ENCODE assay signal across 15 cellular contexts in the genomic region with DNA sequence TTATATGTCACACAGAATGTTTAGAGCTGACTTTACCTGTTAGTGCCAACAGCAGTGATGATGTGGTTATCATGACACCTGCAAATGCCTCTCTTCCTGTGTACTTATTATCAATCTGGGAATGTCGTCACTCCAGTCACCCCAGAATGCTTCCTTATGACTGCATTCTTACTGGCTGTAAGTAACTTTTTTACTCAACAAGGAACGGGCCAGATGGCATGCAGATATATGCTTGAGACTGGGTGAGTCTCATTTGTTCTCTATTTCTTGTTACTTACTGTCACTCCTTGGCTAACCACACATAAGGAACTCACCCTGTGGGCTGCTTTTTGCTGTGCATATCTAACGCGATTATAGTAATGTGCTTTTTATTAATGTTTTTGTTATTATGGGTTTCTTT.
DNase-seq lines count a peak whose midpoint lies in the region; ATAC-seq and TF ChIP-seq lines count a peak whose summit lies in the region.
"Had no signal": no experiment of that assay in that cellular context is flagged by ENCODE, and none has a peak within 500 bp of the region (broad histone marks: within the 10 kb centered on the region; RNA-seq: fewer than 3 reads in every experiment).

No MANE protein-coding gene starts in this region.

- 53 to 69% methylated on average over 4 of the region's 4 CpGs for WGBS in transverse colon (ENCODE audit: low coverage in 1 of 2), 2 donors

- in situ Hi-C loops in transverse colon (cut with MboI; ENCODE audit: low pct_ligation_motif_present in 1 of 4, low pct_unique_long_range_greater_than_20kb in 1 of 4, low sequenced_read_pairs in 3 of 4): no loop called here

- TF ChIP-seq EP300 in transverse colon (IDR thresholded peaks at IDR 0.05; ENCODE audit: low read depth): no peak

- peak; percentile 27 for ATAC-seq in foreskin keratinocyte
- ATAC-seq in HG02973 (IDR thresholded peaks at IDR 0.05; ENCODE audit: unreplicated experiment): no peak
- ATAC-seq: T-cell had no signal

- POLR2A ChIA-PET in A673 (lab: Charles Lee; ENCODE audit: low non-redundant PET): no interaction called here

- intact Hi-C loops in transverse colon (cut with DNase I; ENCODE audit: low total_unique reads) (no loop called here), A673 (cut with micrococcal nuclease; ENCODE audit: unreplicated experiment) (no loop called here)

- no TSS peak for BruUV-seq in A673 (replicated peaks; lab: Mats Ljungman, UMichigan)

- H3K27ac ChIP-seq in foreskin keratinocyte (no peak overlapping the region), transverse colon (no peak overlapping the region), A673 (ENCODE audit: low read depth, low read length, poor library complexity, severe bottlenecking) (no peak overlapping the region)
- H3K27ac ChIP-seq: GM23248, ovary had no signal

- H3K4me1 ChIP-seq in foreskin keratinocyte: peaks cover 24% of the 10 kb centered on the region
- H3K4me1 ChIP-seq in transverse colon: no peaks in the 10 kb centered on the region
- H3K4me1 ChIP-seq in A673 (ENCODE audit: insufficient read depth, low read length, poor library complexity, severe bottlenecking): no peaks in the 10 kb centered on the region
- H3K4me1 ChIP-seq in BE2C: no peaks in the 10 kb centered on the region

- CTCF ChIA-PET in A673 (lab: Charles Lee): no interaction called here

- no peaks in the 10 kb centered on the region for H3K36me3 ChIP-seq in transverse colon
- no peaks in the 10 kb centered on the region for H3K36me3 ChIP-seq in A673 (ENCODE audit: insufficient read depth, low read length, poor library complexity, severe bottlenecking)
- no peaks in the 10 kb centered on the region for H3K36me3 ChIP-seq in BE2C
- H3K36me3 ChIP-seq: ovary had no signal

- no peak for TF ChIP-seq POLR2A in transverse colon (IDR thresholded peaks at IDR 0.05)

- TF ChIP-seq CTCF in foreskin keratinocyte (conservative IDR thresholded peaks at IDR 0.05): no peak
- no peak for TF ChIP-seq CTCF in transverse colon (IDR thresholded peaks at IDR 0.05)
- TF ChIP-seq CTCF in A673 (conservative IDR thresholded peaks at IDR 0.05; ENCODE audit: low read depth, low read length): no peak
- TF ChIP-seq CTCF in BE2C (IDR thresholded peaks at IDR 0.05; ENCODE audit: low read depth, low read length): no peak

- H3K9me3 ChIP-seq in transverse colon: no peaks in the 10 kb centered on the region
- H3K9me3 ChIP-seq in A673 (ENCODE audit: low read depth, low read length, poor library complexity, severe bottlenecking): no peaks in the 10 kb centered on the region
- H3K9me3 ChIP-seq in BE2C: no peaks in the 10 kb centered on the region
- H3K9me3 ChIP-seq: ovary had no signal

- H3K27me3 ChIP-seq in foreskin keratinocyte (no peaks in the 10 kb centered on the region), transverse colon (no peaks in the 10 kb centered on the region), A673 (replicated peaks; ENCODE audit: insufficient read depth, low read depth, low read length, poor library complexity) (no peaks in the 10 kb centered on the region), BE2C (no peaks in the 10 kb centered on the region)
- H3K27me3 ChIP-seq: ovary had no signal

- H3K4me3 ChIP-seq in transverse colon (no peak overlapping the region), A673 (ENCODE audit: low read depth, low read length, poor library complexity, severe bottlenecking) (no peak overlapping the region), BE2C (ENCODE audit: low read depth, low read length) (no peak overlapping the region)
- H3K4me3 ChIP-seq: GM23248, ovary had no signal

- peak; percentile 12 for DNase-seq in SKM-1 treated with dmso at 0.1 percent for 144 hours (lab: John Stamatoyannopoulos, UW; ENCODE audit: unreplicated experiment)
- DNase-seq in SKM-1 (lab: John Stamatoyannopoulos, UW; ENCODE audit: unreplicated experiment): no peak
- peak; percentile 88 for DNase-seq in MV-4-11 (lab: John Stamatoyannopoulos, UW)
- DNase-seq in foreskin keratinocyte: peak in 1 of 2 donors; percentile 32
- peak; percentile 12 for DNase-seq in transverse colon
- DNase-seq in A673 (ENCODE audit: low spot score): no peak
- no peak for DNase-seq in BE2C
- DNase-seq: 8988T; activated CD4-positive, alpha-beta T cell treated with anti-CD3 and anti-CD28 coated beads, Interleukin-2, amount 10 ng/mL, durations not matched to agents 24 days and 14 days; COR-L47; GM23248; NCI-H446 treated with DMSO at 0.1 percent for 48 hours; ovary had no signal

Comparison
In these comparisons a context has a peak if more than half of its experiments do, and no peak if none do; other contexts are left out.
1. DNase-seq: peak in SKM-1 treated with dmso at 0.1 percent for 144 hours (single experiment), MV-4-11 (single experiment) and transverse colon (single experiment); none in SKM-1 (single experiment), A673 (single experiment) and BE2C (single experiment).